ENCODE assay signal across 1 cellular context in genomic region chr16:88616736-88617135, GRCh38.
TF ChIP-seq lines count a peak whose summit lies in the region.

No MANE protein-coding gene starts in this region.

TF ChIP-seq in IMR-90, 13 proteins besides CTCF, POLR2A, EP300 and RAD21:
- TF ChIP-seq RFX5 (IDR thresholded peaks at IDR 0.05; ENCODE audit: low read depth, low read length) (no peak), BHLHE40 (IDR thresholded peaks at IDR 0.05; ENCODE audit: low read depth, low read length) (no peak), CHD1 (IDR thresholded peaks at IDR 0.05; ENCODE audit: low read depth, low read length) (no peak), SMC3 (IDR thresholded peaks at IDR 0.05; ENCODE audit: low read depth, low read length) (no peak), MXI1 (IDR thresholded peaks at IDR 0.05; ENCODE audit: borderline replicate concordance, low read depth, low read length) (no peak), RCOR1 (IDR thresholded peaks at IDR 0.05; ENCODE audit: insufficient replicate concordance, low read length) (no peak), MAZ (IDR thresholded peaks at IDR 0.05; ENCODE audit: borderline replicate concordance, low read depth, low read length) (no peak), NFE2L2 (IDR thresholded peaks at IDR 0.05; ENCODE audit: low read depth, low read length) (no peak), FOS (IDR thresholded peaks at IDR 0.05; ENCODE audit: low read depth, low read length) (no peak), CEBPB (IDR thresholded peaks at IDR 0.05; ENCODE audit: low read depth, low read length) (no peak), MAFK (IDR thresholded peaks at IDR 0.05; ENCODE audit: low read depth, low read length) (no peak)
- TF ChIP-seq, protein P1, sequence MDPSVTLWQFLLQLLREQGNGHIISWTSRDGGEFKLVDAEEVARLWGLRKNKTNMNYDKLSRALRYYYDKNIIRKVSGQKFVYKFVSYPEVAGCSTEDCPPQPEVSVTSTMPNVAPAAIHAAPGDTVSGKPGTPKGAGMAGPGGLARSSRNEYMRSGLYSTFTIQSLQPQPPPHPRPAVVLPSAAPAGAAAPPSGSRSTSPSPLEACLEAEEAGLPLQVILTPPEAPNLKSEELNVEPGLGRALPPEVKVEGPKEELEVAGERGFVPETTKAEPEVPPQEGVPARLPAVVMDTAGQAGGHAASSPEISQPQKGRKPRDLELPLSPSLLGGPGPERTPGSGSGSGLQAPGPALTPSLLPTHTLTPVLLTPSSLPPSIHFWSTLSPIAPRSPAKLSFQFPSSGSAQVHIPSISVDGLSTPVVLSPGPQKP (IDR thresholded peaks at IDR 0.05; ENCODE audit: borderline replicate concordance, low read depth, low read length): no peak
- TF ChIP-seq, protein P2, sequence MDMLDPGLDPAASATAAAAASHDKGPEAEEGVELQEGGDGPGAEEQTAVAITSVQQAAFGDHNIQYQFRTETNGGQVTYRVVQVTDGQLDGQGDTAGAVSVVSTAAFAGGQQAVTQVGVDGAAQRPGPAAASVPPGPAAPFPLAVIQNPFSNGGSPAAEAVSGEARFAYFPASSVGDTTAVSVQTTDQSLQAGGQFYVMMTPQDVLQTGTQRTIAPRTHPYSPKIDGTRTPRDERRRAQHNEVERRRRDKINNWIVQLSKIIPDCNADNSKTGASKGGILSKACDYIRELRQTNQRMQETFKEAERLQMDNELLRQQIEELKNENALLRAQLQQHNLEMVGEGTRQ (IDR thresholded peaks at IDR 0.05; ENCODE audit: low read depth, low read length): no peak
